In genomic region chr18:76806301-76806700, GRCh38 we compare ENCODE assay signal across 29 cellular contexts.
"Had no signal": no experiment of that assay in that cellular context is flagged by ENCODE, and none has a peak within 500 bp of the region (broad histone marks: within the 10 kb centered on the region; RNA-seq: fewer than 3 reads in every experiment).

No MANE protein-coding gene starts in this region.

- H3K27ac ChIP-seq: cardiac muscle cell, hepatocyte, left lung, ovary, psoas muscle, right atrium auricular region, tibial artery, uterus had no signal

- H2AFZ ChIP-seq: hepatocyte had no signal

- DNase-seq: activated CD4-positive, alpha-beta T cell treated with anti-CD3 and anti-CD28 coated beads, Interleukin-2, amount 50 U/mL, for 4 hours; activated CD8-positive, alpha-beta memory T cell treated with anti-CD3 and anti-CD28 coated beads for 24 hours; activated CD8-positive, alpha-beta memory T cell treated with anti-CD3 and anti-CD28 coated beads, Interleukin-2, amount 50 U/mL, for 4 hours; activated naive CD4-positive, alpha-beta T cell treated with anti-CD3 and anti-CD28 coated beads for 36 hours; activated naive CD8-positive, alpha-beta T cell treated with anti-CD3 and anti-CD28 coated beads, Interleukin-2, amount 10 ng/mL, durations not matched to agents 7 days and 5 days; activated T-cell treated with anti-CD3 and anti-CD28 coated beads, Interleukin-2, amount 50 U/mL, for 48 hours; amniotic stem cell; cortex of kidney; erythroblast; foreskin melanocyte; immature natural killer cell; kidney glomerular epithelial cell; left lung; naive thymus-derived CD8-positive, alpha-beta T cell; ovary; psoas muscle; stimulated activated CD4-positive, alpha-beta T cell treated with anti-CD3 and anti-CD28 coated beads, Interleukin-4, amount 100 ng/mL, for 24 hours; stimulated activated naive CD4-positive, alpha-beta T cell treated with Interleukin-2 at 50 U/mL for 16 hours; substantia nigra; T1000; tibial artery; uterus had no signal

- ATAC-seq: left lung; naive thymus-derived CD8-positive, alpha-beta T cell; psoas muscle; WTC11 had no signal

- H3K79me2 ChIP-seq: hepatocyte had no signal

- H3K4me2 ChIP-seq: hepatocyte had no signal

- H3K4me1 Mint-ChIP-seq: mesothelial cell of epicardium had no signal

- H3K4me3 ChIP-seq: cardiac muscle cell, hepatocyte, left lung, lung, ovary, psoas muscle, right atrium auricular region, tibial artery, uterus had no signal

- H3K4me1 ChIP-seq: uterus had no signal

- H3K27ac Mint-ChIP-seq: activated naive CD4-positive, alpha-beta T cell treated with anti-CD3 and anti-CD28 coated beads for 36 hours; activated naive CD8-positive, alpha-beta T cell treated with anti-CD3 and anti-CD28 coated beads, Interleukin-2, amount 10 ng/mL, durations not matched to agents 7 days and 5 days; immature natural killer cell; mesothelial cell of epicardium; naive thymus-derived CD8-positive, alpha-beta T cell; T-helper 1 cell treated with Interleukin-12 subunit alpha and Interleukin-12 subunit beta and Interleukin-4 antibody, amounts not matched to agents 30 μg/mL and 1 μg/mL, for 36 hours had no signal

- H3K36me3 ChIP-seq: cardiac muscle cell, ovary, right atrium auricular region, uterus had no signal

- H3K27me3 ChIP-seq: hepatocyte, ovary, right atrium auricular region, uterus had no signal

- H3K9me3 Mint-ChIP-seq: activated naive CD4-positive, alpha-beta T cell treated with anti-CD3 and anti-CD28 coated beads for 36 hours; activated naive CD8-positive, alpha-beta T cell treated with anti-CD3 and anti-CD28 coated beads, Interleukin-2, amount 10 ng/mL, durations not matched to agents 7 days and 5 days; immature natural killer cell; mesothelial cell of epicardium; naive thymus-derived CD8-positive, alpha-beta T cell; T-helper 1 cell treated with Interleukin-12 subunit alpha and Interleukin-12 subunit beta and Interleukin-4 antibody, amounts not matched to agents 30 μg/mL and 1 μg/mL, for 36 hours; WTC11 had no signal

- H3K36me3 Mint-ChIP-seq: WTC11 had no signal

- H3K9me3 ChIP-seq: left lung, ovary, psoas muscle, right atrium auricular region, tibial artery, uterus had no signal

- H3K4me3 Mint-ChIP-seq: activated naive CD4-positive, alpha-beta T cell treated with anti-CD3 and anti-CD28 coated beads for 36 hours; activated naive CD8-positive, alpha-beta T cell treated with anti-CD3 and anti-CD28 coated beads, Interleukin-2, amount 10 ng/mL, durations not matched to agents 7 days and 5 days; immature natural killer cell; mesothelial cell of epicardium; naive thymus-derived CD8-positive, alpha-beta T cell; T-helper 1 cell treated with Interleukin-12 subunit alpha and Interleukin-12 subunit beta and Interleukin-4 antibody, amounts not matched to agents 30 μg/mL and 1 μg/mL, for 36 hours; WTC11 had no signal
